Comparison of ENCODE assay signal across 8 cellular contexts in the genomic region with DNA sequence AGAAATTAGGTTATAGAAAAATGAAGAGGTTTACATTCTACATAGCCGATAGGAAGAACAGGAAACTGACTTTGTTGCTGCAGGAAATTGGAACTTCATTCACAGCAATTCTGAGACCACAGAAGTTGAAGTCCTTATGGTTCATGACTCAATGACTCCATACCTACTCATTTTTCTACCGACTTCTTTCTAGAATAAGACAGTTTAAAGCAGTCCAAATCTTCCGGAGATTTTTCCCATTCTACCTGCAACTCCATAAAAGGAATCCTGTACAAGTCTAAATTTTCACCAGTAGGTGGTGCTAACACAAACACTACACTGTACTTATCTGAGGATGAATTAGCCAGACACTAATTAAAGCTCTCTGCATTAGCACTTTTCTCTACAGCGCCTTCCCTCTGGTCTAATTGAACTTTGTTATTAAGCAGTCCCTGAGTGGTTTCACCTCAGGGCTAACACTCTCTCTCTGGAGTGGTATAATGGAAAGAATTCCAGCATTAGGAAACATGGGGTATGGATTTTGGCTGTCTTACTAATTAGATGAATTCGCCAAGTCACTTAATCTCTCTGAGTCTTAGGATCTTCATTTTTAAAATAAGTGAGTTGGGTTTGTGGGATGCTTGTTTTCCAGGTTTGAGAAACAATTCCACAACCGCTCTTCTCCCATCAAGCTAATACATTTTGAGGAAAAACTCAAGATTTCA.
A peak's percentile ranks its signal among the peaks of the same experiment; 100 is the strongest.
DNase-seq lines count a peak whose midpoint lies in the region; ATAC-seq, FAIRE-seq and TF ChIP-seq lines count a peak whose summit lies in the region.

No MANE protein-coding gene starts in this region.

- no peak overlapping the region for H3K27ac Mint-ChIP-seq in CD4-positive, CD25-positive, alpha-beta regulatory T cell
- peak overlapping the region; percentile 78 for H3K27ac Mint-ChIP-seq in activated CD8-positive, alpha-beta T cell treated with anti-CD3 and anti-CD28 coated beads for 36 hours

- TF ChIP-seq CTCF in activated CD8-positive, alpha-beta T cell treated with anti-CD3 and anti-CD28 coated beads for 36 hours (IDR thresholded peaks at IDR 0.05): peak; percentile 64

- peak overlapping the region; percentile 1 for H3K4me3 ChIP-seq in CD4-positive, CD25-positive, alpha-beta regulatory T cell (ENCODE audit: low read depth, low read length)

- H3K4me1 Mint-ChIP-seq in CD4-positive, CD25-positive, alpha-beta regulatory T cell: peaks cover 5 to 16% (median 13%) of the 10 kb centered on the region in 4 donors
- H3K4me1 Mint-ChIP-seq in activated CD8-positive, alpha-beta T cell treated with anti-CD3 and anti-CD28 coated beads for 36 hours (ENCODE audit: low read depth): peaks cover 66% of the 10 kb centered on the region

- FAIRE-seq in H54 (lab: Jason Lieb, UNC): no peak

- ATAC-seq in CD4-positive, CD25-positive, alpha-beta regulatory T cell (ENCODE audit: low read depth in 2 of 2): peak; percentile 42 to 57
- ATAC-seq in GM21786 (IDR thresholded peaks at IDR 0.05; ENCODE audit: unreplicated experiment): peak; percentile 37
- peak; percentile 44 for ATAC-seq in activated CD8-positive, alpha-beta T cell treated with anti-CD3 and anti-CD28 coated beads for 36 hours
- ATAC-seq in Right ventricle myocardium superior (ENCODE audit: poor library complexity): peak; percentile 63
- ATAC-seq in GM21526 (IDR thresholded peaks at IDR 0.05; ENCODE audit: low FRiP score, unreplicated experiment): no peak

- H3K4me3 Mint-ChIP-seq in CD4-positive, CD25-positive, alpha-beta regulatory T cell: no peak overlapping the region
- H3K4me3 Mint-ChIP-seq in activated CD8-positive, alpha-beta T cell treated with anti-CD3 and anti-CD28 coated beads for 36 hours: no peak overlapping the region

- DNase-seq in CD4-positive, CD25-positive, alpha-beta regulatory T cell: peak in 2 of 3 donors; percentile 37 to 43
- DNase-seq in NCI-H2107 treated with DMSO at 0.1 percent for 48 hours (lab: John Stamatoyannopoulos, UW; ENCODE audit: unreplicated experiment) (peak; percentile 47), Right ventricle myocardium superior (no peak), renal cortical epithelial cell (ENCODE audit: low read depth) (peak; percentile 75), H54 (ENCODE audit: insufficient read length, low spot score) (no peak)
- DNase-seq in activated CD8-positive, alpha-beta T cell treated with anti-CD3 and anti-CD28 coated beads for 36 hours: no peak

- intact Hi-C loops in activated CD8-positive, alpha-beta T cell treated with anti-CD3 and anti-CD28 coated beads for 36 hours (cut with micrococcal nuclease): loop anchor here (5.0 kb wide), 1 partner anchor 50 kb away; no protein-coding TSS in a partner anchor
- intact Hi-C loops in Right ventricle myocardium superior (cut with DNase I): no loop called here

- no peak for TF ChIP-seq POLR2A in H54 (IDR thresholded peaks at IDR 0.05; ENCODE audit: low read depth, low read length)

- no peaks in the 10 kb centered on the region for H3K36me3 Mint-ChIP-seq in CD4-positive, CD25-positive, alpha-beta regulatory T cell
- peaks cover 11% of the 10 kb centered on the region for H3K36me3 Mint-ChIP-seq in activated CD8-positive, alpha-beta T cell treated with anti-CD3 and anti-CD28 coated beads for 36 hours (ENCODE audit: low read depth)

- H3K27ac ChIP-seq in CD4-positive, CD25-positive, alpha-beta regulatory T cell (ENCODE audit: insufficient read depth, low read length, poor library complexity, severe bottlenecking): no peak overlapping the region

- peaks cover 0 to 2% (median 0%) of the 10 kb centered on the region in 7 donors for H3K9me3 Mint-ChIP-seq in CD4-positive, CD25-positive, alpha-beta regulatory T cell
- peaks cover 13% of the 10 kb centered on the region for H3K9me3 Mint-ChIP-seq in activated CD8-positive, alpha-beta T cell treated with anti-CD3 and anti-CD28 coated beads for 36 hours

- H3K27me3 ChIP-seq in CD4-positive, CD25-positive, alpha-beta regulatory T cell (ENCODE audit: control insufficient read depth, insufficient read depth, low read length): no peaks in the 10 kb centered on the region

- H3K4me1 ChIP-seq in CD4-positive, CD25-positive, alpha-beta regulatory T cell (ENCODE audit: control insufficient read depth, insufficient read depth, low read length, poor library complexity, severe bottlenecking): no peaks in the 10 kb centered on the region

- POLR2A ChIA-PET in activated CD8-positive, alpha-beta T cell treated with anti-CD3 and anti-CD28 coated beads for 36 hours (lab: Charles Lee): interaction anchor here (1.0 kb wide), 1 partner anchor 237 kb away, joined by 4 read pairs; no protein-coding TSS in a partner anchor

- H3K36me3 ChIP-seq in CD4-positive, CD25-positive, alpha-beta regulatory T cell (ENCODE audit: control insufficient read depth, insufficient read depth, low read length): no peaks in the 10 kb centered on the region

- no peaks in the 10 kb centered on the region for H3K9me3 ChIP-seq in CD4-positive, CD25-positive, alpha-beta regulatory T cell (ENCODE audit: control insufficient read depth in 2 of 2, low read length in 2 of 2)

- CTCF ChIA-PET in activated CD8-positive, alpha-beta T cell treated with anti-CD3 and anti-CD28 coated beads for 36 hours (lab: Charles Lee): interaction anchor here (0.6 to 1.8 kb wide), 12 partner anchors 9 to 327 kb away, joined by 3 to 8 read pairs (median 4); no protein-coding TSS in a partner anchor

- no peaks in the 10 kb centered on the region for H3K27me3 Mint-ChIP-seq in CD4-positive, CD25-positive, alpha-beta regulatory T cell
- peaks cover 28% of the 10 kb centered on the region for H3K27me3 Mint-ChIP-seq in activated CD8-positive, alpha-beta T cell treated with anti-CD3 and anti-CD28 coated beads for 36 hours

Comparison
In these comparisons a context has a peak if more than half of its experiments do, and no peak if none do; other contexts are left out.
1. DNase-seq: peak in CD4-positive, CD25-positive, alpha-beta regulatory T cell (2 of 3), NCI-H2107 treated with DMSO at 0.1 percent for 48 hours (single experiment) and renal cortical epithelial cell (single experiment); none in activated CD8-positive, alpha-beta T cell treated with anti-CD3 and anti-CD28 coated beads for 36 hours (single experiment), Right ventricle myocardium superior (single experiment) and H54 (single experiment).